ENCODE assay signal across 20 cellular contexts in the genomic region with DNA sequence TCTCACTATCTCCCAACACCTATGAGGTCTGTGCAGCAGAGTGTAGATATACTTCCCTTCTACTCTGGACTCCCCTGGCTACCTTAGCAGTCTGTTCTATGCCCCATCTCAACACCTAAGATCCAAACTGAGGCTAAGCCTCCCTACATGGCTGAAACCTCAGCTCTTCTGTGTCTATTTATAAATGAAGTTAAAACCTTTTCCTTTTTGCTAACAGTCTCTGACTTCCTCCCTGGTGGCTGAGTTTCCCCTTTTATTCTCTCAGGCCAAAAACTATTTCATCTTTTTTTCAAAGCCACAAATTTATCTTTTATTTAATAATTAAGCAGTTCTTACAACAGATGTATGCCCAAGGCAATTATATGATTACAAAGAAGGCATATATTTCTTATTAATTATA.
A peak's percentile ranks its signal among the peaks of the same experiment; 100 is the strongest.
DNase-seq lines count a peak whose midpoint lies in the region; ATAC-seq and TF ChIP-seq lines count a peak whose summit lies in the region.
"Had no signal": no experiment of that assay in that cellular context is flagged by ENCODE, and none has a peak within 500 bp of the region (broad histone marks: within the 10 kb centered on the region; RNA-seq: fewer than 3 reads in every experiment).

No MANE protein-coding gene starts in this region.

- H3K36me3 ChIP-seq in BLaER1 treated with 17β-estradiol and CSF1 and Interleukin-3, amounts not matched to agents 10 nM and 100 nM = peaks cover 0 to 22% (median 0%) of the 10 kb centered on the region in 11 experiments; a peak in 5 of 22 replicates

- H3K4me3 ChIP-seq in BLaER1 treated with 17β-estradiol and CSF1 and Interleukin-3, amounts not matched to agents 10 nM and 100 nM = peak overlapping the region in 6 of 10 experiments; percentile 9 to 54 (median 34); a peak in 10 of 20 replicates
- H3K4me3 ChIP-seq: heart right ventricle, PC-9 had no signal

- no peaks in the 10 kb centered on the region for H3K27me3 Mint-ChIP-seq in activated B cell treated with CpG ODN at 0.5 μM for 24 hours
- peaks cover 17% of the 10 kb centered on the region for H3K27me3 Mint-ChIP-seq in T-helper 2 cell treated with Interferon-gamma antibody and Interleukin-4, amounts not matched to agents 5 μg/mL and 100 μg/mL, for 36 hours (ENCODE audit: low read depth)
- H3K27me3 Mint-ChIP-seq: CD4-positive, alpha-beta memory T cell had no signal

- H3K9ac ChIP-seq in BLaER1 treated with 17β-estradiol and CSF1 and Interleukin-3, amounts not matched to agents 10 nM and 100 nM = peak overlapping the region in 9 of 11 experiments; percentile 18 to 68 (median 50); a peak in 17 of 22 replicates

- intact Hi-C loops in activated B cell treated with CpG ODN at 0.5 μM for 24 hours (cut with micrococcal nuclease) = no loop called here

- H3K27ac Mint-ChIP-seq in activated B cell treated with CpG ODN at 0.5 μM for 24 hours = no peak overlapping the region
- no peak overlapping the region for H3K27ac Mint-ChIP-seq in T-helper 2 cell treated with Interferon-gamma antibody and Interleukin-4, amounts not matched to agents 5 μg/mL and 100 μg/mL, for 36 hours
- H3K27ac Mint-ChIP-seq: activated naive CD8-positive, alpha-beta T cell treated with anti-CD3 and anti-CD28 coated beads, Interleukin-2, amount 10 ng/mL, durations not matched to agents 7 days and 5 days; CD4-positive, alpha-beta memory T cell had no signal

- peak overlapping the region; percentile 6 for H3K4me3 Mint-ChIP-seq in activated B cell treated with CpG ODN at 0.5 μM for 24 hours
- no peak overlapping the region for H3K4me3 Mint-ChIP-seq in T-helper 2 cell treated with Interferon-gamma antibody and Interleukin-4, amounts not matched to agents 5 μg/mL and 100 μg/mL, for 36 hours
- H3K4me3 Mint-ChIP-seq: activated naive CD8-positive, alpha-beta T cell treated with anti-CD3 and anti-CD28 coated beads, Interleukin-2, amount 10 ng/mL, durations not matched to agents 7 days and 5 days; CD4-positive, alpha-beta memory T cell had no signal

- POLR2A ChIA-PET in activated B cell treated with CpG ODN at 0.5 μM for 24 hours (lab: Charles Lee) = no interaction called here

- no peak for TF ChIP-seq CTCF in activated B cell treated with CpG ODN at 0.5 μM for 24 hours (IDR thresholded peaks at IDR 0.05)

- H3K4me2 ChIP-seq in BLaER1 treated with 17β-estradiol and CSF1 and Interleukin-3, amounts not matched to agents 10 nM and 100 nM = peak overlapping the region; percentile 65 to 95 (median 83)
- H3K4me2 ChIP-seq: PC-9 had no signal

- CTCF ChIA-PET in activated B cell treated with CpG ODN at 0.5 μM for 24 hours (lab: Charles Lee) = no interaction called here

- H3K36me3 Mint-ChIP-seq in activated B cell treated with CpG ODN at 0.5 μM for 24 hours (ENCODE audit: low read depth) = peaks cover 18% of the 10 kb centered on the region
- H3K36me3 Mint-ChIP-seq in T-helper 2 cell treated with Interferon-gamma antibody and Interleukin-4, amounts not matched to agents 5 μg/mL and 100 μg/mL, for 36 hours (ENCODE audit: low read depth) = peaks cover 5% of the 10 kb centered on the region

- H3K27me3 ChIP-seq in BLaER1 treated with 17β-estradiol and CSF1 and Interleukin-3, amounts not matched to agents 10 nM and 100 nM = no peaks in the 10 kb centered on the region
- H3K27me3 ChIP-seq: heart right ventricle had no signal

- H3K4me1 ChIP-seq in BLaER1 treated with 17β-estradiol and CSF1 and Interleukin-3, amounts not matched to agents 10 nM and 100 nM = peaks cover 40 to 60% (median 54%) of the 10 kb centered on the region in 10 experiments

- H3K4me1 Mint-ChIP-seq in activated B cell treated with CpG ODN at 0.5 μM for 24 hours = peaks cover 28% of the 10 kb centered on the region
- peaks cover 8% of the 10 kb centered on the region for H3K4me1 Mint-ChIP-seq in T-helper 2 cell treated with Interferon-gamma antibody and Interleukin-4, amounts not matched to agents 5 μg/mL and 100 μg/mL, for 36 hours (ENCODE audit: low read depth)

- peak overlapping the region in 9 of 11 experiments; percentile 14 to 79 (median 63); a peak in 16 of 22 replicates for H3K27ac ChIP-seq in BLaER1 treated with 17β-estradiol and CSF1 and Interleukin-3, amounts not matched to agents 10 nM and 100 nM
- H3K27ac ChIP-seq: heart right ventricle, PC-9 had no signal

- H4K20me1 ChIP-seq in BLaER1 treated with 17β-estradiol and CSF1 and Interleukin-3, amounts not matched to agents 10 nM and 100 nM = no peaks in the 10 kb centered on the region

- peaks cover 3% of the 10 kb centered on the region for H3K9me3 Mint-ChIP-seq in activated B cell treated with CpG ODN at 0.5 μM for 24 hours
- H3K9me3 Mint-ChIP-seq in T-helper 2 cell treated with Interferon-gamma antibody and Interleukin-4, amounts not matched to agents 5 μg/mL and 100 μg/mL, for 36 hours = no peaks in the 10 kb centered on the region

- peak; percentile 29 for ATAC-seq in HG03108 (IDR thresholded peaks at IDR 0.05; ENCODE audit: unreplicated experiment)
- no peak for ATAC-seq in activated B cell treated with CpG ODN at 0.5 μM for 24 hours (ENCODE audit: low read depth)
- ATAC-seq in HG03354 (IDR thresholded peaks at IDR 0.05; ENCODE audit: poor library complexity, severe bottlenecking, unreplicated experiment) = no peak
- ATAC-seq in GM18520 (IDR thresholded peaks at IDR 0.05; ENCODE audit: unreplicated experiment) = no peak
- ATAC-seq: heart right ventricle, left ventricle myocardium superior had no signal

- H3K9me3 ChIP-seq in BLaER1 treated with 17β-estradiol and CSF1 and Interleukin-3, amounts not matched to agents 10 nM and 100 nM (replicated peaks in 1 of 11) = peaks cover 11 to 29% (median 21%) of the 10 kb centered on the region in 11 experiments; a peak in 21 of 22 replicates

- peak; percentile 48 to 69 for DNase-seq in NOMO-1 (lab: John Stamatoyannopoulos, UW; ENCODE audit: unreplicated experiment in 2 of 2)
- no peak for DNase-seq in activated B cell treated with CpG ODN at 0.5 μM for 24 hours
- no peak for DNase-seq in NCI-H748 treated with DMSO at 0.1 percent for 48 hours (lab: John Stamatoyannopoulos, UW)
- no peak for DNase-seq in T-helper 2 cell treated with Interferon-gamma antibody and Interleukin-4, amounts not matched to agents 5 μg/mL and 100 μg/mL, for 36 hours (ENCODE audit: low spot score)
- DNase-seq: activated naive CD8-positive, alpha-beta T cell treated with anti-CD3 and anti-CD28 coated beads, Interleukin-2, amount 10 ng/mL, durations not matched to agents 7 days and 5 days; CD4-positive, alpha-beta memory T cell; GOT3; heart right ventricle; left ventricle myocardium superior; NCI-H1092; NCI-H2081 treated with DMSO at 0.1 percent for 48 hours; NCI-H510A; PC-9; retina; stimulated activated CD4-positive, alpha-beta T cell treated with anti-CD3 and anti-CD28 coated beads, Interleukin-12 subunit alpha, Interleukin-12 subunit beta, amount 100 ng/mL, for 4 hours; T-helper 9 cell had no signal

Comparison
In these comparisons a context has a peak if more than half of its experiments do, and no peak if none do; other contexts are left out.
1. DNase-seq: peak in NOMO-1 (2 of 2); none in activated B cell treated with CpG ODN at 0.5 μM for 24 hours (single experiment), NCI-H748 treated with DMSO at 0.1 percent for 48 hours (single experiment) and T-helper 2 cell treated with Interferon-gamma antibody and Interleukin-4, amounts not matched to agents 5 μg/mL and 100 μg/mL, for 36 hours (single experiment).